11 cellular contexts compared by ENCODE assay signal in genomic region chr14:51738754-51739153, GRCh38.
DNase-seq lines count a peak whose midpoint lies in the region; ATAC-seq and TF ChIP-seq lines count a peak whose summit lies in the region.
"Had no signal": no experiment of that assay in that cellular context is flagged by ENCODE, and none has a peak within 500 bp of the region (broad histone marks: within the 10 kb centered on the region; RNA-seq: fewer than 3 reads in every experiment).

No MANE protein-coding gene starts in this region.

- H3K27ac ChIP-seq in GM23338 (ENCODE audit: low read depth) (no peak overlapping the region), substantia nigra (ENCODE audit: low read depth, low read length, poor library complexity, severe bottlenecking) (no peak overlapping the region)

- no peak overlapping the region for H3K4me2 ChIP-seq in GM23338

- no peaks in the 10 kb centered on the region for H4K20me1 ChIP-seq in GM23338 (replicated peaks; ENCODE audit: insufficient read depth)

- H3K27me3 ChIP-seq in GM23338 (ENCODE audit: insufficient read depth) = no peaks in the 10 kb centered on the region

- H3K4me3 ChIP-seq in GM23338 = no peak overlapping the region

- 0 out of 2 replicates have a peak overlapping the region, but pooled peaks have one; percentile 23 for H2AFZ ChIP-seq in GM23338

- H3K4me1 ChIP-seq in GM23338 (ENCODE audit: insufficient read depth) = no peaks in the 10 kb centered on the region

- H3K36me3 Mint-ChIP-seq in GM23338 (ENCODE audit: low read depth) (no peaks in the 10 kb centered on the region), memory B cell (no peaks in the 10 kb centered on the region)
- H3K36me3 Mint-ChIP-seq in activated T-helper 2 cell treated with anti-CD3 and anti-CD28 coated beads, Interferon-gamma antibody, Interleukin-2, Interleukin-4, amounts not matched to agents 10 μg/mL and 5 μg/mL and 100 μg/mL, durations not matched to agents 14 hours and 24 hours and 36 hours (ENCODE audit: low read depth) = no peaks in the 10 kb centered on the region

- H3K27ac Mint-ChIP-seq in GM23338 (no peak overlapping the region), memory B cell (no peak overlapping the region)
- H3K27ac Mint-ChIP-seq in activated T-helper 2 cell treated with anti-CD3 and anti-CD28 coated beads, Interferon-gamma antibody, Interleukin-2, Interleukin-4, amounts not matched to agents 10 μg/mL and 5 μg/mL and 100 μg/mL, durations not matched to agents 14 hours and 24 hours and 36 hours = no peak overlapping the region
- H3K27ac Mint-ChIP-seq: activated T-cell treated with anti-CD3 and anti-CD28 coated beads, Interleukin-2, amount 50 U/mL, for 72 hours had no signal

- H3K9me2 ChIP-seq in GM23338 (ENCODE audit: insufficient read depth) = no peaks in the 10 kb centered on the region

- DNase-seq in GM23338 (ENCODE audit: low spot score) (peak; percentile 76), NCI-H1694 (lab: John Stamatoyannopoulos, UW) (peak; percentile 79), memory B cell (ENCODE audit: low spot score in 2 of 2) (no peak), T-helper 1 cell (no peak), substantia nigra (lab: John Stamatoyannopoulos, UW) (no peak)
- no peak for DNase-seq in activated T-helper 2 cell treated with anti-CD3 and anti-CD28 coated beads, Interferon-gamma antibody, Interleukin-2, Interleukin-4, amounts not matched to agents 10 μg/mL and 5 μg/mL and 100 μg/mL, durations not matched to agents 14 hours and 24 hours and 36 hours (ENCODE audit: low spot score)
- DNase-seq in activated effector memory CD4-positive, alpha-beta T cell treated with anti-CD3 and anti-CD28 coated beads, Interleukin-2, amount 50 U/mL, for 16 hours = no peak
- DNase-seq: activated T-cell treated with anti-CD3 and anti-CD28 coated beads, Interleukin-2, amount 50 U/mL, for 72 hours; kidney; SIG-M5 had no signal

- peaks cover 2% of the 10 kb centered on the region for H3K27me3 Mint-ChIP-seq in GM23338 (ENCODE audit: insufficient read depth, low read depth, poor library complexity)
- H3K27me3 Mint-ChIP-seq in memory B cell = peaks cover 3% of the 10 kb centered on the region
- H3K27me3 Mint-ChIP-seq in activated T-helper 2 cell treated with anti-CD3 and anti-CD28 coated beads, Interferon-gamma antibody, Interleukin-2, Interleukin-4, amounts not matched to agents 10 μg/mL and 5 μg/mL and 100 μg/mL, durations not matched to agents 14 hours and 24 hours and 36 hours (ENCODE audit: low read depth) = peaks cover 20% of the 10 kb centered on the region

- H3K9me3 Mint-ChIP-seq in GM23338 (no peaks in the 10 kb centered on the region; the same call in 2 of the 3 replicates), memory B cell (no peaks in the 10 kb centered on the region)
- H3K9me3 Mint-ChIP-seq in activated T-helper 2 cell treated with anti-CD3 and anti-CD28 coated beads, Interferon-gamma antibody, Interleukin-2, Interleukin-4, amounts not matched to agents 10 μg/mL and 5 μg/mL and 100 μg/mL, durations not matched to agents 14 hours and 24 hours and 36 hours = no peaks in the 10 kb centered on the region
- H3K9me3 Mint-ChIP-seq: activated T-cell treated with anti-CD3 and anti-CD28 coated beads, Interleukin-2, amount 50 U/mL, for 72 hours had no signal

- H3K4me1 Mint-ChIP-seq in GM23338 = no peaks in the 10 kb centered on the region
- no peaks in the 10 kb centered on the region for H3K4me1 Mint-ChIP-seq in memory B cell
- H3K4me1 Mint-ChIP-seq in activated T-helper 2 cell treated with anti-CD3 and anti-CD28 coated beads, Interferon-gamma antibody, Interleukin-2, Interleukin-4, amounts not matched to agents 10 μg/mL and 5 μg/mL and 100 μg/mL, durations not matched to agents 14 hours and 24 hours and 36 hours (ENCODE audit: low read depth) = no peaks in the 10 kb centered on the region

- no peaks in the 10 kb centered on the region for H3K79me2 ChIP-seq in GM23338 (replicated peaks; ENCODE audit: insufficient read depth)

- TF ChIP-seq CTCF in GM23338 (conservative IDR thresholded peaks at IDR 0.05; ENCODE audit: low read depth in 2 of 2) = peak; percentile 11 to 33; a peak in 2 of 4 replicates

- ATAC-seq in GM18867 (IDR thresholded peaks at IDR 0.05; ENCODE audit: unreplicated experiment) = peak; percentile 96
- ATAC-seq in GM23338 = peak; percentile 100
- peak; percentile 32 for ATAC-seq in memory B cell (ENCODE audit: low read depth)

- H3K4me3 Mint-ChIP-seq in GM23338 (no peak overlapping the region), memory B cell (no peak overlapping the region)
- H3K4me3 Mint-ChIP-seq in activated T-helper 2 cell treated with anti-CD3 and anti-CD28 coated beads, Interferon-gamma antibody, Interleukin-2, Interleukin-4, amounts not matched to agents 10 μg/mL and 5 μg/mL and 100 μg/mL, durations not matched to agents 14 hours and 24 hours and 36 hours (ENCODE audit: low read depth) = no peak overlapping the region
- H3K4me3 Mint-ChIP-seq: activated T-cell treated with anti-CD3 and anti-CD28 coated beads, Interleukin-2, amount 50 U/mL, for 72 hours had no signal

- intact Hi-C loops in activated T-helper 2 cell treated with anti-CD3 and anti-CD28 coated beads, Interferon-gamma antibody, Interleukin-2, Interleukin-4, amounts not matched to agents 10 μg/mL and 5 μg/mL and 100 μg/mL, durations not matched to agents 14 hours and 24 hours and 36 hours (cut with micrococcal nuclease) = no loop called here

- no peaks in the 10 kb centered on the region for H3F3A ChIP-seq in GM23338 (replicated peaks; ENCODE audit: low read depth)

- H3K36me3 ChIP-seq in GM23338 (ENCODE audit: insufficient read depth) = no peaks in the 10 kb centered on the region

TF ChIP-seq in GM23338, 12 proteins besides CTCF, POLR2A, EP300 and RAD21 (continues in another document):
- TF ChIP-seq JUNB (IDR thresholded peaks at IDR 0.05; ENCODE audit: unreplicated experiment) = no peak
- peak; percentile 70; the same call in 1 of the 2 replicates for TF ChIP-seq ZNF462 (CRISPR knock-in tag; IDR thresholded peaks at IDR 0.05)
- no peak for TF ChIP-seq ZNF114 (CRISPR knock-in tag; IDR thresholded peaks at IDR 0.05)
- TF ChIP-seq POLR2AphosphoS5 (IDR thresholded peaks at IDR 0.05; ENCODE audit: low read depth) = no peak
- TF ChIP-seq CREB1 (CRISPR knock-in tag; IDR thresholded peaks at IDR 0.05; ENCODE audit: low read depth) = no peak
- TF ChIP-seq ZNF331 (CRISPR knock-in tag; IDR thresholded peaks at IDR 0.05; ENCODE audit: low read depth) = no peak

Comparison
In these comparisons a context has a peak if more than half of its experiments do, and no peak if none do; other contexts are left out.
1. ATAC-seq: peak in every context shown above with its lines; median percentile 100 in GM23338; 96 in GM18867; 32 in memory B cell.
2. DNase-seq: peak in GM23338 (single experiment) and NCI-H1694 (single experiment); none in memory B cell (0 of 2), activated T-helper 2 cell treated with anti-CD3 and anti-CD28 coated beads, Interferon-gamma antibody, Interleukin-2, Interleukin-4, amounts not matched to agents 10 μg/mL and 5 μg/mL and 100 μg/mL, durations not matched to agents 14 hours and 24 hours and 36 hours (single experiment), T-helper 1 cell (0 of 5), activated effector memory CD4-positive, alpha-beta T cell treated with anti-CD3 and anti-CD28 coated beads, Interleukin-2, amount 50 U/mL, for 16 hours (single experiment) and substantia nigra (0 of 49).